In genomic region chr15:77630064-77630463, GRCh38 we compare ENCODE assay signal across 17 cellular contexts. TPM values are rescaled to one million over a fixed set of nuclear protein-coding genes. Genes with fewer than 3 reads are reported as not detected.
DNase-seq lines count a peak whose midpoint lies in the region; ATAC-seq and TF ChIP-seq lines count a peak whose summit lies in the region.
"Had no signal": no experiment of that assay in that cellular context is flagged by ENCODE, and none has a peak within 500 bp of the region (broad histone marks: within the 10 kb centered on the region; RNA-seq: fewer than 3 reads in every experiment).

No MANE protein-coding gene starts in this region.

- no peak for TF ChIP-seq CTCF in A673 (conservative IDR thresholded peaks at IDR 0.05; ENCODE audit: low read depth, low read length)
- no peak for TF ChIP-seq CTCF in neural progenitor cell (IDR thresholded peaks at IDR 0.05)

- peaks cover 66% of the 10 kb centered on the region for H3K79me2 ChIP-seq in neural progenitor cell (ENCODE audit: low read depth)

- H4K20me1 ChIP-seq in neural progenitor cell (ENCODE audit: low read depth), result peaks cover 53% of the 10 kb centered on the region

- H3K9me3 ChIP-seq in A673 (ENCODE audit: low read depth, low read length, poor library complexity, severe bottlenecking) (no peaks in the 10 kb centered on the region), iPS-15b (ENCODE audit: control insufficient read depth, insufficient read depth, low read length) (no peaks in the 10 kb centered on the region), neural progenitor cell (ENCODE audit: low read depth) (no peaks in the 10 kb centered on the region)
- H3K9me3 ChIP-seq: SK-N-SH had no signal

- H2AFZ ChIP-seq in neural progenitor cell (replicated peaks), result no peak overlapping the region

- peak overlapping the region; percentile 79 for H3K27ac ChIP-seq in A673 (ENCODE audit: low read depth, low read length, poor library complexity, severe bottlenecking)
- H3K27ac ChIP-seq in neural progenitor cell, result no peak overlapping the region

- peaks cover 73% of the 10 kb centered on the region for H3F3A ChIP-seq in neural progenitor cell (ENCODE audit: low read depth)

- H3K36me3 ChIP-seq in A673 (ENCODE audit: insufficient read depth, low read length, poor library complexity, severe bottlenecking) (no peaks in the 10 kb centered on the region), iPS-15b (ENCODE audit: control insufficient read depth, insufficient read depth, low read length) (no peaks in the 10 kb centered on the region), neural progenitor cell (no peaks in the 10 kb centered on the region)

- H3K27me3 ChIP-seq in A673 (replicated peaks; ENCODE audit: insufficient read depth, low read depth, low read length, poor library complexity) (no peaks in the 10 kb centered on the region), iPS-15b (ENCODE audit: control insufficient read depth, insufficient read depth, low read length) (no peaks in the 10 kb centered on the region), neural progenitor cell (peaks cover 5% of the 10 kb centered on the region)

- H3K9ac ChIP-seq in iPS-15b (ENCODE audit: low read depth, low read length) (no peak overlapping the region), neural progenitor cell (no peak overlapping the region)
- H3K9ac ChIP-seq: SK-N-SH had no signal

- peak overlapping the region; percentile 80 for H3K4me3 Mint-ChIP-seq in neural progenitor cell
- H3K4me3 Mint-ChIP-seq: CD4-positive, alpha-beta T cell had no signal

- H3K9me3 Mint-ChIP-seq in neural progenitor cell, result no peaks in the 10 kb centered on the region
- H3K9me3 Mint-ChIP-seq: CD4-positive, alpha-beta T cell had no signal

- no TSS peak for BruUV-seq in A673 (replicated peaks; lab: Mats Ljungman, UMichigan)

- H3K27ac Mint-ChIP-seq in neural progenitor cell, result no peak overlapping the region
- H3K27ac Mint-ChIP-seq: CD4-positive, alpha-beta T cell had no signal

- peak overlapping the region; percentile 94 for H3K4me2 ChIP-seq in neural progenitor cell
- H3K4me2 ChIP-seq: SK-N-SH had no signal

- ATAC-seq in HG02610 (IDR thresholded peaks at IDR 0.05; ENCODE audit: unreplicated experiment), result no peak
- ATAC-seq in HG03097 (IDR thresholded peaks at IDR 0.05; ENCODE audit: low FRiP score, unreplicated experiment), result no peak
- ATAC-seq: HCT116 had no signal

- peaks cover 59% of the 10 kb centered on the region for H3K4me1 ChIP-seq in A673 (ENCODE audit: insufficient read depth, low read length, poor library complexity, severe bottlenecking)
- peaks cover 36% of the 10 kb centered on the region for H3K4me1 ChIP-seq in iPS-15b (ENCODE audit: control insufficient read depth, insufficient read depth, low read length)
- H3K4me1 ChIP-seq in neural progenitor cell, result peaks cover 51% of the 10 kb centered on the region

- no peak for DNase-seq in A673 (ENCODE audit: low spot score)
- peak; percentile 11 for DNase-seq in OCI-M1 (lab: John Stamatoyannopoulos, UW)
- no peak for DNase-seq in neural progenitor cell (ENCODE audit: low spot score)
- no peak for DNase-seq in effector CD8-positive, alpha-beta T cell (lab: John Stamatoyannopoulos, UW)
- DNase-seq in stimulated activated CD4-positive, alpha-beta T cell treated with anti-CD3 and anti-CD28 coated beads, Interleukin-12 subunit alpha, Interleukin-12 subunit beta, amount 100 ng/mL, for 4 hours, result no peak
- DNase-seq: Calu3; CD4-positive, alpha-beta T cell; GF-D8; NCI-H146; NCI-H2081; SHP77 had no signal

- POLR2A ChIA-PET in A673 (lab: Charles Lee; ENCODE audit: low non-redundant PET), result no interaction called here

- H3K36me3 Mint-ChIP-seq in neural progenitor cell, result no peaks in the 10 kb centered on the region

- CTCF ChIA-PET in A673 (lab: Charles Lee), result interaction anchor here (0.5 kb wide), 1 partner anchor 605 kb away, joined by 8 read pairs; no protein-coding TSS in a partner anchor

- H3K27me3 Mint-ChIP-seq in neural progenitor cell (ENCODE audit: insufficient read depth, low read depth), result peaks cover 16% of the 10 kb centered on the region

- intact Hi-C loops in A673 (cut with micrococcal nuclease; ENCODE audit: unreplicated experiment), result loop anchor here (5.0 kb wide), 1 partner anchor 513 kb away; no protein-coding TSS in a partner anchor

- peaks cover 47% of the 10 kb centered on the region for H3K4me1 Mint-ChIP-seq in neural progenitor cell

- H3K4me3 ChIP-seq in A673 (ENCODE audit: low read depth, low read length, poor library complexity, severe bottlenecking), result peak overlapping the region; percentile 68
- H3K4me3 ChIP-seq in iPS-15b (ENCODE audit: low read depth, low read length), result peak overlapping the region; percentile 61
- peak overlapping the region; percentile 90 for H3K4me3 ChIP-seq in neural progenitor cell

RNA-seq across cellular contexts. Expression of gene LINGO1, which starts 2.6 kb away (rescaled TPM):
- 93.7 and 111 TPM in 2 replicates for total RNA-seq in A673 (2021)
- total RNA-seq in neural progenitor cell (ENCODE audit: low replicate concordance), result 7.9 and 28.2 TPM in 2 replicates
- total RNA-seq: Calu3; CD4-positive, alpha-beta T cell; M059J had no signal
